ENCODE assay signal across 8 cellular contexts in the genomic region with DNA sequence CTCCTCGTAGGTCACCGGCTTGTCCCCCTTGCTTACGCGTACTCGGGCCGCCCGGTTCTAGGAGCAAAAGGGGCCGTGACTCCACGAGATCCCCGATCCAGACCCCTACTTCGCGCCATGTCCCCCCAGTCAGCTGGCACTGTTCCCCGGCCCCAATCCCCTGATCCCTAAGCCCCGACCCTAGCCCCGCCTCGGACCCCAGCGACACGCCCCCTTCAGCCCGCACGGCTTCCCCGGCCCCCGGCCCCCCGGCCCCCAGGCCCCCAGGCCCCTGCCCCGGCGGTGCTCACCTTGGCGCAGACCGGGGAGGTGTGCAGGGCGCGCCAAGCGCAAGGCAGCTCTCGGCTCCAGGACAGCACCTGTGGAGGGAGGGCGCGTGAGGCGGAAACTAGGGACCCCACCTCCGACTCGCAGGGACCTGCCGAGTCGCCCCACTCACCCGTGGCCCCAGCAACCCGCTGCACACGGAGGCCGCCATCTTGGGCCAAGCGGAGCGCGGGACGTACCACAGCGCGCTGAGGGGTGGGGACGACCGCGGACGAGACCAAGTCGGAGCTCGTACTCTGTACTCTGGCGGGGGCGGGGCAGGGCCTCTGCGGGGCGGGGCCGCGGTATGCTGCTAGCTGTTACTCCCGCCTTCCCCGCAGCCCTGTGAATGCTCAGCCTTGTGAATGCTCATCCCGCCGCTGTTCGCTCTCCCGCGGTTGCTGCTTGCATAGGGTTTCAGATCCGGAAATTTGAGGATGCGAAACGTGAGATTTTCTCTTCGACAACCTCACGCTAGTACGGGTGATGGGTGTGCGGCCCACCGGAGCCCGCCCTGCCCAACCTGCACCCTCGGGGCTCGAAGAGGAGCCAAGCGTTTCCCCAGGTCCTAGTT. TPM values are rescaled to one million over a fixed set of nuclear protein-coding genes. Genes with fewer than 3 reads are reported as not detected.
DNase-seq lines count a peak whose midpoint lies in the region; ATAC-seq and TF ChIP-seq lines count a peak whose summit lies in the region.

A gene (minus strand): TSS at position 500 of the 880 bp plus-strand sequence. CDS start 22 bp downstream, at position 478.

- peaks cover 0 to 24% (median 5%) of the 10 kb centered on the region in 11 experiments; a peak in 10 of 22 replicates for H3K9me3 ChIP-seq in BLaER1 treated with 17β-estradiol and CSF1 and Interleukin-3, amounts not matched to agents 10 nM and 100 nM (replicated peaks in 1 of 11)
- no peaks in the 10 kb centered on the region for H3K9me3 ChIP-seq in colonic mucosa

- peak within 1 kb of the TSS; percentile 84 for H3K27ac Mint-ChIP-seq in activated CD4-positive, alpha-beta T cell treated with anti-CD3 and anti-CD28 coated beads, Interleukin-2, amount 10 ng/mL, durations not matched to agents 24 days and 14 days

- H3K36me3 Mint-ChIP-seq in activated CD4-positive, alpha-beta T cell treated with anti-CD3 and anti-CD28 coated beads, Interleukin-2, amount 10 ng/mL, durations not matched to agents 24 days and 14 days (ENCODE audit: low read depth): peaks cover 30% of the 10 kb centered on the region

- peaks cover 31 to 45% (median 37%) of the 10 kb centered on the region in 10 experiments for H3K4me1 ChIP-seq in BLaER1 treated with 17β-estradiol and CSF1 and Interleukin-3, amounts not matched to agents 10 nM and 100 nM
- H3K4me1 ChIP-seq in colonic mucosa: peaks cover 6% of the 10 kb centered on the region

- H3K4me2 ChIP-seq in BLaER1 treated with 17β-estradiol and CSF1 and Interleukin-3, amounts not matched to agents 10 nM and 100 nM: peak within 1 kb of the TSS; percentile 80 to 98 (median 92)

- H3K27me3 Mint-ChIP-seq in activated CD4-positive, alpha-beta T cell treated with anti-CD3 and anti-CD28 coated beads, Interleukin-2, amount 10 ng/mL, durations not matched to agents 24 days and 14 days: no peaks in the 10 kb centered on the region

- TF ChIP-seq CTCF in colonic mucosa (IDR thresholded peaks at IDR 0.05): no peak

- peaks cover 0 to 13% (median 0%) of the 10 kb centered on the region in 11 experiments; a peak in 5 of 22 replicates for H4K20me1 ChIP-seq in BLaER1 treated with 17β-estradiol and CSF1 and Interleukin-3, amounts not matched to agents 10 nM and 100 nM

- peak within 1 kb of the TSS; percentile 69 to 86 (median 81) for H3K9ac ChIP-seq in BLaER1 treated with 17β-estradiol and CSF1 and Interleukin-3, amounts not matched to agents 10 nM and 100 nM
- peak within 1 kb of the TSS; percentile 81 to 89 for H3K9ac ChIP-seq in colonic mucosa (ENCODE audit: low read depth in 2 of 2, low read length in 2 of 2)

- peak within 1 kb of the TSS; percentile 64 to 83 (median 76) for H3K4me3 ChIP-seq in BLaER1 treated with 17β-estradiol and CSF1 and Interleukin-3, amounts not matched to agents 10 nM and 100 nM
- peak within 1 kb of the TSS; percentile 66 for H3K4me3 ChIP-seq in colonic mucosa

- H3K4me3 Mint-ChIP-seq in activated CD4-positive, alpha-beta T cell treated with anti-CD3 and anti-CD28 coated beads, Interleukin-2, amount 10 ng/mL, durations not matched to agents 24 days and 14 days: peak within 1 kb of the TSS; percentile 95

- peaks cover 0 to 9% (median 0%) of the 10 kb centered on the region in 11 experiments; a peak in 1 of 22 replicates for H3K27me3 ChIP-seq in BLaER1 treated with 17β-estradiol and CSF1 and Interleukin-3, amounts not matched to agents 10 nM and 100 nM
- no peaks in the 10 kb centered on the region for H3K27me3 ChIP-seq in colonic mucosa
- H3K27me3 ChIP-seq in layer of hippocampus (ENCODE audit: control insufficient read depth, insufficient read depth, low read length): no peaks in the 10 kb centered on the region

- H3K36me3 ChIP-seq in BLaER1 treated with 17β-estradiol and CSF1 and Interleukin-3, amounts not matched to agents 10 nM and 100 nM: peaks cover 21 to 41% (median 35%) of the 10 kb centered on the region in 11 experiments
- no peaks in the 10 kb centered on the region for H3K36me3 ChIP-seq in colonic mucosa

- peak within 1 kb of the TSS; percentile 33 to 84 (median 74); a peak in 21 of 22 replicates for H3K27ac ChIP-seq in BLaER1 treated with 17β-estradiol and CSF1 and Interleukin-3, amounts not matched to agents 10 nM and 100 nM
- H3K27ac ChIP-seq in colonic mucosa (peak within 1 kb of the TSS; percentile 77), layer of hippocampus (ENCODE audit: low read depth, low read length) (peak within 1 kb of the TSS; percentile 93)

- H3K4me1 Mint-ChIP-seq in activated CD4-positive, alpha-beta T cell treated with anti-CD3 and anti-CD28 coated beads, Interleukin-2, amount 10 ng/mL, durations not matched to agents 24 days and 14 days: peaks cover 18% of the 10 kb centered on the region

- DNase-seq in NCI-H526 treated with DMSO at 0.1 percent for 48 hours (lab: John Stamatoyannopoulos, UW) (peak; percentile 92), colonic mucosa (peak; percentile 97)
- DNase-seq in activated CD4-positive, alpha-beta T cell treated with anti-CD3 and anti-CD28 coated beads, Interleukin-2, amount 10 ng/mL, durations not matched to agents 24 days and 14 days: peak; percentile 98
- peak; percentile 92 to 96 (median 94) for DNase-seq in stimulated activated CD4-positive, alpha-beta T cell treated with anti-CD3 and anti-CD28 coated beads, Interleukin-1b, Interleukin-23, amount 100 ng/mL, for 24 hours (ENCODE audit: low read depth in 4 of 4, low spot score in 1 of 4)

- intact Hi-C loops in activated CD4-positive, alpha-beta T cell treated with anti-CD3 and anti-CD28 coated beads, Interleukin-2, amount 10 ng/mL, durations not matched to agents 24 days and 14 days (cut with micrococcal nuclease): loop anchor here (1.0 to 2.0 kb wide), 3 partner anchors 34 to 57 kb away; a partner anchor contains a TSS
- intact Hi-C loops in colonic mucosa (cut with DNase I): no loop called here

- no peaks in the 10 kb centered on the region for H3K9me3 Mint-ChIP-seq in activated CD4-positive, alpha-beta T cell treated with anti-CD3 and anti-CD28 coated beads, Interleukin-2, amount 10 ng/mL, durations not matched to agents 24 days and 14 days

- ATAC-seq in GM19328 (IDR thresholded peaks at IDR 0.05; ENCODE audit: unreplicated experiment): peak; percentile 87
- ATAC-seq in HG03469 (IDR thresholded peaks at IDR 0.05; ENCODE audit: unreplicated experiment): peak; percentile 80

RNA-seq across cellular contexts. Expression of the gene that starts here (rescaled TPM):
- 119 and 123 TPM in 2 replicates for total RNA-seq in activated CD4-positive, alpha-beta T cell treated with anti-CD3 and anti-CD28 coated beads, Interleukin-2, amount 10 ng/mL, durations not matched to agents 24 days and 14 days
- total RNA-seq in colonic mucosa: 100 to 1,000 TPM; 102 to 160 TPM

Comparison
In these comparisons a context has a peak if more than half of its experiments do, and no peak if none do; other contexts are left out.
1. Peak in every context shown above with its lines: DNase-seq, ATAC-seq, H3K4me3 ChIP-seq and H3K27ac ChIP-seq.